Comparison of ENCODE assay signal across 8 cellular contexts in genomic region chr1:6359568-6360496, GRCh38. TPM values are rescaled to one million over a fixed set of nuclear protein-coding genes. Genes with fewer than 3 reads are reported as not detected.
DNase-seq lines count a peak whose midpoint lies in the region; ATAC-seq and TF ChIP-seq lines count a peak whose summit lies in the region.

No MANE protein-coding gene starts in this region.

- POLR2A ChIA-PET in HEK293T (lab: Yijun Ruan, JAX): interaction anchor here (0.7 kb wide), 1 partner anchor 34 kb away, joined by 3 read pairs; the partner anchor contains the start of gene ACOT7

- peak; percentile 90 for ATAC-seq in GM21390 (IDR thresholded peaks at IDR 0.05; ENCODE audit: unreplicated experiment)
- ATAC-seq in upper lobe of left lung (ENCODE audit: low FRiP score in 2 of 2): peak; percentile 78 to 87

- CTCF ChIA-PET in HEK293T (lab: Yijun Ruan, JAX): interaction anchor here (0.6 to 3.4 kb wide), 6 partner anchors 12 to 318 kb away, joined by 3 to 9 read pairs (median 4); no protein-coding TSS in a partner anchor

- TF ChIP-seq CTCF in epithelial cell of proximal tubule (conservative IDR thresholded peaks at IDR 0.05; ENCODE audit: low read depth, low read length): peak; percentile 14
- TF ChIP-seq CTCF in nephron progenitor cell (IDR thresholded peaks at IDR 0.05): no peak
- TF ChIP-seq CTCF in upper lobe of left lung (IDR thresholded peaks at IDR 0.05): no peak

- TF ChIP-seq POLR2A in upper lobe of left lung (IDR thresholded peaks at IDR 0.05): peak in 1 of 4 donors; percentile 45

- DNase-seq in DMS 273 treated with DMSO at 0.1 percent for 48 hours (lab: John Stamatoyannopoulos, UW): peak; percentile 67
- DNase-seq in HuH-7.5 (ENCODE audit: low spot score): peak; percentile 66
- peak; percentile 40 for DNase-seq in activated CD4-positive, alpha-beta T cell treated with anti-CD3 and anti-CD28 coated beads, Interleukin-2, amount 50 U/mL, for 1 hour
- peak; percentile 35 for DNase-seq in epithelial cell of proximal tubule (ENCODE audit: low read depth)
- peak; percentile 34 for DNase-seq in nephron progenitor cell
- DNase-seq in upper lobe of left lung: peak in 1 of 2 donors; percentile 89
- no peak for DNase-seq in HEK293T (ENCODE audit: extremely low spot score)

- H3K9me3 Mint-ChIP-seq in nephron progenitor cell: peaks cover 15% of the 10 kb centered on the region

- H3K36me3 ChIP-seq in upper lobe of left lung: no peaks in the 10 kb centered on the region

- H3K27ac Mint-ChIP-seq in nephron progenitor cell: no peak overlapping the region

- peaks cover 34% of the 10 kb centered on the region for H3K4me1 Mint-ChIP-seq in nephron progenitor cell

- H3K4me1 ChIP-seq in upper lobe of left lung: peaks cover 23 to 32% (median 28%) of the 10 kb centered on the region in 4 donors

- no peaks in the 10 kb centered on the region for H3K9me3 ChIP-seq in upper lobe of left lung

- H3K36me3 Mint-ChIP-seq in nephron progenitor cell (ENCODE audit: low read depth): peaks cover 14% of the 10 kb centered on the region

- peak overlapping the region; percentile 19 for H3K4me3 ChIP-seq in epithelial cell of proximal tubule (ENCODE audit: low read depth, low read length)
- H3K4me3 ChIP-seq in upper lobe of left lung: peak overlapping the region in 2 of 4 donors; percentile 5 to 10

- 32 to 50% methylated on average over 9 to 17 of the region's 17 CpGs for WGBS in upper lobe of left lung, 2 donors

- H3K27me3 ChIP-seq in upper lobe of left lung: no peaks in the 10 kb centered on the region

- H3K4me3 Mint-ChIP-seq in nephron progenitor cell: no peak overlapping the region

- TF ChIP-seq EP300 in upper lobe of left lung (IDR thresholded peaks at IDR 0.05): peak in 1 of 4 donors; percentile 14

- H3K27ac ChIP-seq in upper lobe of left lung: peak overlapping the region; percentile 85 to 89 (median 86)

- peaks cover 3% of the 10 kb centered on the region for H3K27me3 Mint-ChIP-seq in nephron progenitor cell (ENCODE audit: low read depth, poor library complexity)

TF ChIP-seq in HEK293T, 16 proteins besides CTCF, POLR2A, EP300 and RAD21:
- TF ChIP-seq ZNF384 (IDR thresholded peaks at IDR 0.05): no peak
- TF ChIP-seq LEF1 (IDR thresholded peaks at IDR 0.05; ENCODE audit: borderline replicate concordance): no peak

RNA-seq across cellular contexts. Expression of gene ACOT7, which starts 33.7 kb away (rescaled TPM):
- total RNA-seq in epithelial cell of proximal tubule: 80.3 and 82.0 TPM in 2 replicates
- total RNA-seq in upper lobe of left lung: 10 to 100 TPM in 5 of 6 donors, 1 to 10 TPM in 1; 8.2 to 33.4 (median 26.5) TPM

RNA-seq across cellular contexts. Expression of gene HES2, which starts 59.9 kb away (rescaled TPM):
- total RNA-seq in epithelial cell of proximal tubule: 3.0 and 6.2 TPM in 2 replicates
- total RNA-seq in upper lobe of left lung: 10 to 100 TPM in 1 of 6 donors, 1 to 10 TPM in 5; 1.8 to 11.4 (median 3.7) TPM
